ENCODE assay signal across 1 cellular context in the genomic region with DNA sequence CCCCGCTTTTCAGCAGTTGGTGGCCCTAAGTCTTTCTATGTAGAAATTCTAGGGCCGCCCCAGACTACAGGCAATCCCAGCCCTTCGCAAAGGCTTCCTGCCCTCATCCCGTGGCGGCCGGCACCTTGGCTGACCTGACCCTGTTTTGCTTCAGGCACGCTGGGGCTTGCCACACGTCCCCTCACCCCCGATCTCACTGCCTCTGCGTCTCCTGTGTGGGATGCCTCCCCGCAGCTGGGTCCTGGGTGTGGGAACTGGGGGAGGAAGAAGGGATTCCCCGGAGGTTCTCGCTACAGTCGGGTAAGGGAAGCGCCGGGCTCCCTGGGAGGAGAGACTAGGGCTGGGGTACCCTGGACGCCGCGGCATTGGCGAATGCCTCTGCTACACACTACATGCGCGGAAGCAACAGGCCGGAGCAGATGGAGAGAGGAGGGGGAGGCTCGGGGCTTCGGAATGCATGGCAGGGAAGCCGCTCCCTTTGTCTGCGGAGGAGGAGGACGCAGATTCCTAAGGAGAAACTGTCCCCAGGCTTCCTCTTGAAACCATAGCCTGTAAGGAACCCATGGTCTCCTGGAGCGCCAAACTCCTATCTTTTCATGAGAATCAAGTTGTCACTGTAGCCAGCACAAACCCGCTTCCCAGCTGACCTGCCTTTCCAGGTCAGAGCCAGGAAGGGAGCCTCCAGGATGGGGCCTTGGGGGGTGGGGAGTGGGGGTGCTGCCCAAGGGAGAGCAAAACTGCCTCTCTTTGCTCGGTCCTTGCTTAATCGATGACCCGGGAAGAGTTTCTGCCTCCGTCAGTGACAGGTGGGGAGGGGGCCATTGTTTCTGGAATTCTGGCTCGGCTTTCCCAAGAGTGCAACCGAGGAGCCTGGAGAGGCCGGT.
TF ChIP-seq lines count a peak whose summit lies in the region.

No MANE protein-coding gene starts in this region.

TF ChIP-seq in endothelial cell of umbilical vein, 7 proteins besides CTCF, POLR2A, EP300 and RAD21:
- TF ChIP-seq, protein P1, sequence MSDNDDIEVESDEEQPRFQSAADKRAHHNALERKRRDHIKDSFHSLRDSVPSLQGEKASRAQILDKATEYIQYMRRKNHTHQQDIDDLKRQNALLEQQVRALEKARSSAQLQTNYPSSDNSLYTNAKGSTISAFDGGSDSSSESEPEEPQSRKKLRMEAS (IDR thresholded peaks at IDR 0.05; ENCODE audit: insufficient read depth, insufficient read length): no peak
- TF ChIP-seq EZH2 (IDR thresholded peaks at IDR 0.05; ENCODE audit: borderline replicate concordance, low read depth, low read length, severe bottlenecking): peak; percentile 90
TF ChIP-seq in endothelial cell of umbilical vein: peak in this region for 1.
